Comparison of ENCODE assay signal across 1 cellular context in genomic region chr1:15526490-15527339, GRCh38.
TF ChIP-seq lines count a peak whose summit lies in the region.

Gene DNAJC16, plus strand, starts transcription at chr1:15526848. Its CDS starts 2,258 bp downstream, at chr1:15529106.

TF ChIP-seq in HEK293, 187 proteins besides CTCF, POLR2A, EP300 and RAD21 (continued from another document and continues in another):
- TF ChIP-seq ZNF639 (tag by site-specific recombination; IDR thresholded peaks at IDR 0.05) = peak; percentile 73
- TF ChIP-seq KLF10 (tag by site-specific recombination; IDR thresholded peaks at IDR 0.05) = peak; percentile 86
- TF ChIP-seq SP2 (tag by site-specific recombination; IDR thresholded peaks at IDR 0.05) = peak; percentile 85
- no peak for TF ChIP-seq ZNF785 (tag by site-specific recombination; IDR thresholded peaks at IDR 0.05)
- peak; percentile 89 for TF ChIP-seq ZNF2 (tag by site-specific recombination; IDR thresholded peaks at IDR 0.05)
- peak; percentile 94 for TF ChIP-seq ZNF324 (tag by site-specific recombination; IDR thresholded peaks at IDR 0.05)
- no peak for TF ChIP-seq ZNF274 (IDR thresholded peaks at IDR 0.05; ENCODE audit: low read length)
- no peak for TF ChIP-seq ZNF274 (tag by site-specific recombination; IDR thresholded peaks at IDR 0.05; ENCODE audit: borderline replicate concordance)
- TF ChIP-seq ZNF704 (tag by site-specific recombination; IDR thresholded peaks at IDR 0.05) = peak; percentile 72; the same call in 1 of the 2 replicates
- TF ChIP-seq KLF1 (tag by site-specific recombination; IDR thresholded peaks at IDR 0.05) = peak; percentile 84
- peak; percentile 86 for TF ChIP-seq ZNF335 (tag by site-specific recombination; conservative IDR thresholded peaks at IDR 0.05)
- TF ChIP-seq INSM2 (tag by site-specific recombination; IDR thresholded peaks at IDR 0.05) = peak; percentile 21; the same call in 1 of the 2 replicates
- TF ChIP-seq BCL11A (tag by site-specific recombination; IDR thresholded peaks at IDR 0.05; ENCODE audit: low read depth) = peak; percentile 38; the same call in 1 of the 2 replicates
- peak; percentile 68 for TF ChIP-seq WT1 (tag by site-specific recombination; IDR thresholded peaks at IDR 0.05)
- peak; percentile 6; the same call in 1 of the 2 replicates for TF ChIP-seq TSHZ1 (tag by site-specific recombination; IDR thresholded peaks at IDR 0.05; ENCODE audit: borderline replicate concordance)
- TF ChIP-seq ZNF76 (tag by site-specific recombination; IDR thresholded peaks at IDR 0.05; ENCODE audit: borderline replicate concordance, low read depth) = peak; percentile 94
- peak; percentile 68 for TF ChIP-seq GLIS1 (tag by site-specific recombination; IDR thresholded peaks at IDR 0.05)
- no peak for TF ChIP-seq ZNF211 (tag by site-specific recombination; IDR thresholded peaks at IDR 0.05; ENCODE audit: low read depth)
- TF ChIP-seq BCL6B (tag by site-specific recombination; IDR thresholded peaks at IDR 0.05) = no peak
- peak; percentile 76; the same call in 1 of the 2 replicates for TF ChIP-seq ZNF449 (tag by site-specific recombination; IDR thresholded peaks at IDR 0.05)
- TF ChIP-seq EGR2 (tag by site-specific recombination; IDR thresholded peaks at IDR 0.05; ENCODE audit: low read depth) = peak; percentile 55
- TF ChIP-seq ZNF501 (tag by site-specific recombination; IDR thresholded peaks at IDR 0.05) = peak; percentile 97
- peak; percentile 87 for TF ChIP-seq ZFP69B (tag by site-specific recombination; IDR thresholded peaks at IDR 0.05)
- TF ChIP-seq ZNF354C (tag by site-specific recombination; IDR thresholded peaks at IDR 0.05; ENCODE audit: borderline replicate concordance, low read depth) = no peak
- TF ChIP-seq ZNF488 (tag by site-specific recombination; IDR thresholded peaks at IDR 0.05) = no peak
- peak; percentile 90 for TF ChIP-seq ZNF24 (tag by site-specific recombination; IDR thresholded peaks at IDR 0.05)
- peak; percentile 93; the same call in 1 of the 2 replicates for TF ChIP-seq KLF7 (tag by site-specific recombination; IDR thresholded peaks at IDR 0.05; ENCODE audit: borderline replicate concordance)
- TF ChIP-seq ZXDB (tag by site-specific recombination; IDR thresholded peaks at IDR 0.05) = peak; percentile 88
- no peak for TF ChIP-seq ZNF292 (tag by site-specific recombination; IDR thresholded peaks at IDR 0.05; ENCODE audit: borderline replicate concordance, low read depth)
- TF ChIP-seq SP3 (tag by site-specific recombination; IDR thresholded peaks at IDR 0.05) = peak; percentile 92
- TF ChIP-seq GLI4 (tag by site-specific recombination; IDR thresholded peaks at IDR 0.05) = no peak
- TF ChIP-seq ELK4 (IDR thresholded peaks at IDR 0.05; ENCODE audit: borderline replicate concordance, low read depth, low read length) = no peak
- peak; percentile 86 for TF ChIP-seq ZBTB8A (tag by site-specific recombination; IDR thresholded peaks at IDR 0.05)
- TF ChIP-seq ZFHX2 (tag by site-specific recombination; conservative IDR thresholded peaks at IDR 0.05) = peak; percentile 37; the same call in 1 of the 2 replicates
- peak; percentile 72; the same call in 1 of the 2 replicates for TF ChIP-seq PRDM4 (tag by site-specific recombination; IDR thresholded peaks at IDR 0.05)
- TF ChIP-seq ZNF18 (tag by site-specific recombination; IDR thresholded peaks at IDR 0.05) = 0 out of 2 replicates have a peak, but pooled peaks have one; percentile 12
- TF ChIP-seq ZNF146 (tag by site-specific recombination; IDR thresholded peaks at IDR 0.05) = peak; percentile 46
- TF ChIP-seq TCF7L2 (IDR thresholded peaks at IDR 0.05; ENCODE audit: borderline replicate concordance, low read depth, low read length) = no peak
- TF ChIP-seq OVOL3 (tag by site-specific recombination; IDR thresholded peaks at IDR 0.05) = 0 out of 2 replicates have a peak, but pooled peaks have one; percentile 32
- peak; percentile 33; the same call in 1 of the 2 replicates for TF ChIP-seq YY1 (tag by site-specific recombination; IDR thresholded peaks at IDR 0.05)
- TF ChIP-seq ZNF529 (tag by site-specific recombination; IDR thresholded peaks at IDR 0.05; ENCODE audit: insufficient replicate concordance) = no peak
- 0 out of 2 replicates have a peak, but pooled peaks have one; percentile 55 for TF ChIP-seq ZSCAN23 (tag by site-specific recombination; IDR thresholded peaks at IDR 0.05)
- TF ChIP-seq ZBTB44 (tag by site-specific recombination; IDR thresholded peaks at IDR 0.05) = peak; percentile 43; the same call in 1 of the 2 replicates
